In genomic region chr2:241701405-241702154, GRCh38 we compare ENCODE assay signal across 8 cellular contexts. TPM values are rescaled to one million over a fixed set of nuclear protein-coding genes. Genes with fewer than 3 reads are reported as not detected.
DNase-seq lines count a peak whose midpoint lies in the region; ATAC-seq and TF ChIP-seq lines count a peak whose summit lies in the region.

Gene ING5 (plus strand): TSS chr2:241702039. CDS start chr2:241702066, 27 bp downstream.

- H3K4me1 ChIP-seq in DND-41 (ENCODE audit: insufficient read depth, low read length) (peaks cover 19% of the 10 kb centered on the region), GM23248 (ENCODE audit: insufficient read depth) (peaks cover 10% of the 10 kb centered on the region; the same call in 1 of the 2 replicates), Karpas-422 (ENCODE audit: low read length) (peaks cover 22% of the 10 kb centered on the region)
- peaks cover 7 to 12% of the 10 kb centered on the region in 2 donors for H3K4me1 ChIP-seq in naive thymus-derived CD4-positive, alpha-beta T cell (ENCODE audit: control insufficient read depth in 2 of 2, insufficient read depth in 2 of 2, low read length in 2 of 2)

- peaks cover 20% of the 10 kb centered on the region for H3K36me3 Mint-ChIP-seq in activated T-helper 1 cell treated with anti-CD3 and anti-CD28 coated beads, Interleukin-12 subunit alpha, Interleukin-12 subunit beta, Interleukin-2, Interleukin-4 antibody, amounts not matched to agents 30 ng/mL and 10 ng/mL and 1 ng/mL, durations not matched to agents 14 hours and 24 hours and 36 hours (ENCODE audit: low read depth)
- H3K36me3 Mint-ChIP-seq in naive thymus-derived CD4-positive, alpha-beta T cell: peaks cover 6 to 18% (median 11%) of the 10 kb centered on the region in 5 donors
- peaks cover 13% of the 10 kb centered on the region for H3K36me3 Mint-ChIP-seq in stimulated activated memory B cell treated with anti-CD40 and anti-IgM and Interleukin-4, amounts not matched to agents 10 μg/mL and 1 μg/mL and 100 μg/mL, for 72 hours

- H3F3A ChIP-seq in GM23248 (ENCODE audit: insufficient read depth): peaks cover 6% of the 10 kb centered on the region; the same call in 1 of the 2 replicates

- DNase-seq in DND-41: peak; percentile 96
- DNase-seq in GM23248: peak; percentile 98
- DNase-seq in Karpas-422: peak; percentile 98
- peak; percentile 93 for DNase-seq in RPMI8226
- DNase-seq in activated T-helper 1 cell treated with anti-CD3 and anti-CD28 coated beads, Interleukin-12 subunit alpha, Interleukin-12 subunit beta, Interleukin-2, Interleukin-4 antibody, amounts not matched to agents 30 ng/mL and 10 ng/mL and 1 ng/mL, durations not matched to agents 14 hours and 24 hours and 36 hours (ENCODE audit: low spot score): peak; percentile 94
- peak; percentile 93 for DNase-seq in fibroblast of gingiva (ENCODE audit: low read depth)
- DNase-seq in naive thymus-derived CD4-positive, alpha-beta T cell: peak; percentile 90 to 99 (median 96)

- H3K9ac ChIP-seq in DND-41 (ENCODE audit: low read depth, low read length) (peak within 1 kb of the TSS; percentile 99), GM23248 (peak within 1 kb of the TSS; percentile 87), Karpas-422 (ENCODE audit: low read length) (peak within 1 kb of the TSS; percentile 94)

- CTCF ChIA-PET in naive thymus-derived CD4-positive, alpha-beta T cell (lab: Charles Lee): interaction anchor here (0.7 to 2.7 kb wide), 6 partner anchors 13 to 474 kb away, joined by 3 to 12 read pairs (median 4); partner anchors contain the start of genes D2HGDH and DTYMK

- H2AFZ ChIP-seq in DND-41 (ENCODE audit: low read depth, low read length): peak within 1 kb of the TSS; percentile 77
- peak within 1 kb of the TSS; percentile 82 for H2AFZ ChIP-seq in GM23248
- no peak within 1 kb of the TSS for H2AFZ ChIP-seq in Karpas-422 (ENCODE audit: low read length)

- peaks cover 7% of the 10 kb centered on the region for H3K9me3 Mint-ChIP-seq in activated T-helper 1 cell treated with anti-CD3 and anti-CD28 coated beads, Interleukin-12 subunit alpha, Interleukin-12 subunit beta, Interleukin-2, Interleukin-4 antibody, amounts not matched to agents 30 ng/mL and 10 ng/mL and 1 ng/mL, durations not matched to agents 14 hours and 24 hours and 36 hours
- peaks cover 0 to 4% (median 0%) of the 10 kb centered on the region in 11 donors for H3K9me3 Mint-ChIP-seq in naive thymus-derived CD4-positive, alpha-beta T cell
- H3K9me3 Mint-ChIP-seq in stimulated activated memory B cell treated with anti-CD40 and anti-IgM and Interleukin-4, amounts not matched to agents 10 μg/mL and 1 μg/mL and 100 μg/mL, for 72 hours: no peaks in the 10 kb centered on the region

- H3K79me2 ChIP-seq in DND-41 (ENCODE audit: insufficient read depth, low read length): peaks cover 42% of the 10 kb centered on the region
- H3K79me2 ChIP-seq in GM23248 (ENCODE audit: insufficient read depth): peaks cover 25% of the 10 kb centered on the region
- peaks cover 30% of the 10 kb centered on the region for H3K79me2 ChIP-seq in Karpas-422 (ENCODE audit: low read length)

- TF ChIP-seq CTCF in DND-41 (IDR thresholded peaks at IDR 0.05; ENCODE audit: borderline replicate concordance, extremely low read depth, low read length, poor library complexity, severe bottlenecking): no peak

- no peaks in the 10 kb centered on the region for H3K27me3 ChIP-seq in DND-41 (ENCODE audit: insufficient read depth, low read length, poor library complexity)
- H3K27me3 ChIP-seq in GM23248 (replicated peaks; ENCODE audit: insufficient read depth): no peaks in the 10 kb centered on the region
- H3K27me3 ChIP-seq in Karpas-422 (ENCODE audit: low read length): no peaks in the 10 kb centered on the region
- H3K27me3 ChIP-seq in naive thymus-derived CD4-positive, alpha-beta T cell (ENCODE audit: control insufficient read depth in 2 of 2, insufficient read depth in 2 of 2, low read length in 2 of 2): no peaks in the 10 kb centered on the region

- no peaks in the 10 kb centered on the region for H3K27me3 Mint-ChIP-seq in activated T-helper 1 cell treated with anti-CD3 and anti-CD28 coated beads, Interleukin-12 subunit alpha, Interleukin-12 subunit beta, Interleukin-2, Interleukin-4 antibody, amounts not matched to agents 30 ng/mL and 10 ng/mL and 1 ng/mL, durations not matched to agents 14 hours and 24 hours and 36 hours (ENCODE audit: insufficient read depth)
- H3K27me3 Mint-ChIP-seq in naive thymus-derived CD4-positive, alpha-beta T cell: no peaks in the 10 kb centered on the region
- H3K27me3 Mint-ChIP-seq in stimulated activated memory B cell treated with anti-CD40 and anti-IgM and Interleukin-4, amounts not matched to agents 10 μg/mL and 1 μg/mL and 100 μg/mL, for 72 hours: no peaks in the 10 kb centered on the region

- H3K36me3 ChIP-seq in DND-41 (ENCODE audit: insufficient read depth, low read length): peaks cover 27% of the 10 kb centered on the region
- peaks cover 11% of the 10 kb centered on the region; the same call in 1 of the 2 replicates for H3K36me3 ChIP-seq in GM23248 (ENCODE audit: low read depth)
- H3K36me3 ChIP-seq in Karpas-422 (ENCODE audit: insufficient read depth, low read length): peaks cover 14% of the 10 kb centered on the region
- peaks cover 0 to 12% (median 4%) of the 10 kb centered on the region in 3 experiments for H3K36me3 ChIP-seq in naive thymus-derived CD4-positive, alpha-beta T cell (ENCODE audit: control insufficient read depth in 2 of 3, insufficient read depth in 3 of 3, low read length in 3 of 3)

- peak within 1 kb of the TSS; percentile 88 for H3K4me2 ChIP-seq in DND-41 (ENCODE audit: insufficient read depth, low read length)
- peak within 1 kb of the TSS; percentile 94 for H3K4me2 ChIP-seq in GM23248 (ENCODE audit: unreplicated experiment)
- peak within 1 kb of the TSS; percentile 94 for H3K4me2 ChIP-seq in Karpas-422 (ENCODE audit: low read depth, low read length, poor library complexity, severe bottlenecking)

- WGBS in GM23248 (ENCODE audit: low coverage in 1 of 2, low lambda C conversion rate in 2 of 2, missing lambda C conversion rate in 2 of 2), 2 experiments: 0 to 2% methylated on average over 21 to 78 of the region's 96 CpGs

- H3K27ac ChIP-seq in DND-41 (ENCODE audit: low read length) (peak within 1 kb of the TSS; percentile 97), GM23248 (peak within 1 kb of the TSS; percentile 81), Karpas-422 (ENCODE audit: low read length) (peak within 1 kb of the TSS; percentile 81)
- peak within 1 kb of the TSS; percentile 75 for H3K27ac ChIP-seq in naive thymus-derived CD4-positive, alpha-beta T cell (ENCODE audit: low read depth, low read length)

- H4K20me1 ChIP-seq in DND-41 (ENCODE audit: insufficient read depth, low read length) (peaks cover 14% of the 10 kb centered on the region), GM23248 (ENCODE audit: insufficient read depth) (no peaks in the 10 kb centered on the region), Karpas-422 (ENCODE audit: insufficient read depth, low read depth, low read length) (peaks cover 7% of the 10 kb centered on the region)

- H3K4me3 ChIP-seq in DND-41 (ENCODE audit: low read depth in 1 of 2, low read length in 2 of 2) (peak within 1 kb of the TSS; percentile 78 to 96), GM23248 (peak within 1 kb of the TSS; percentile 88), Karpas-422 (ENCODE audit: low read length) (peak within 1 kb of the TSS; percentile 81)
- peak within 1 kb of the TSS; percentile 74 for H3K4me3 ChIP-seq in naive thymus-derived CD4-positive, alpha-beta T cell (ENCODE audit: low read length)

- POLR2A ChIA-PET in naive thymus-derived CD4-positive, alpha-beta T cell (lab: Charles Lee): interaction anchor here (0.6 to 6.3 kb wide), 17 partner anchors 11 to 1135 kb away, joined by 3 to 86 read pairs (median 5); partner anchors contain the start of genes D2HGDH and DTYMK

- H3K4me1 Mint-ChIP-seq in activated T-helper 1 cell treated with anti-CD3 and anti-CD28 coated beads, Interleukin-12 subunit alpha, Interleukin-12 subunit beta, Interleukin-2, Interleukin-4 antibody, amounts not matched to agents 30 ng/mL and 10 ng/mL and 1 ng/mL, durations not matched to agents 14 hours and 24 hours and 36 hours (ENCODE audit: low read depth): peaks cover 20% of the 10 kb centered on the region
- H3K4me1 Mint-ChIP-seq in naive thymus-derived CD4-positive, alpha-beta T cell: peaks cover 11 to 39% (median 26%) of the 10 kb centered on the region in 7 donors
- H3K4me1 Mint-ChIP-seq in stimulated activated memory B cell treated with anti-CD40 and anti-IgM and Interleukin-4, amounts not matched to agents 10 μg/mL and 1 μg/mL and 100 μg/mL, for 72 hours: peaks cover 27% of the 10 kb centered on the region

- intact Hi-C loops in activated T-helper 1 cell treated with anti-CD3 and anti-CD28 coated beads, Interleukin-12 subunit alpha, Interleukin-12 subunit beta, Interleukin-2, Interleukin-4 antibody, amounts not matched to agents 30 ng/mL and 10 ng/mL and 1 ng/mL, durations not matched to agents 14 hours and 24 hours and 36 hours (cut with micrococcal nuclease): loop anchor here (1.0 to 5.0 kb wide), 9 partner anchors 15 to 386 kb away; partner anchors contain the start of genes D2HGDH, DTYMK, FARP2 and HDLBP
- intact Hi-C loops in naive thymus-derived CD4-positive, alpha-beta T cell (cut with micrococcal nuclease): loop anchor here (1.0 to 10.0 kb wide), 13 partner anchors 15 to 1137 kb away; partner anchors contain the start of genes D2HGDH (in 2 of the 2), DTYMK (in 2 of the 2), FARP2 (in 2 of the 2) and HDLBP (in 2 of the 2)

- H3K9me3 ChIP-seq in DND-41 (ENCODE audit: insufficient read depth, low read length, severe bottlenecking): peaks cover 11% of the 10 kb centered on the region
- no peaks in the 10 kb centered on the region for H3K9me3 ChIP-seq in GM23248 (ENCODE audit: low read depth)
- no peaks in the 10 kb centered on the region for H3K9me3 ChIP-seq in Karpas-422 (ENCODE audit: low read length)
- no peaks in the 10 kb centered on the region for H3K9me3 ChIP-seq in naive thymus-derived CD4-positive, alpha-beta T cell (ENCODE audit: control insufficient read depth in 2 of 3, low read length in 3 of 3)

- in situ Hi-C loops in GM23248 (cut with MboI): no loop called here

- peak; percentile 80 for ATAC-seq in DND-41 (ENCODE audit: insufficient read depth, low read depth)
- peak; percentile 85 for ATAC-seq in naive thymus-derived CD4-positive, alpha-beta T cell
- peak; percentile 85 for ATAC-seq in stimulated activated memory B cell treated with anti-CD40 and anti-IgM and Interleukin-4, amounts not matched to agents 10 μg/mL and 1 μg/mL and 100 μg/mL, for 72 hours

- peak within 1 kb of the TSS; percentile 94 for H3K4me3 Mint-ChIP-seq in activated T-helper 1 cell treated with anti-CD3 and anti-CD28 coated beads, Interleukin-12 subunit alpha, Interleukin-12 subunit beta, Interleukin-2, Interleukin-4 antibody, amounts not matched to agents 30 ng/mL and 10 ng/mL and 1 ng/mL, durations not matched to agents 14 hours and 24 hours and 36 hours
- H3K4me3 Mint-ChIP-seq in naive thymus-derived CD4-positive, alpha-beta T cell: peak within 1 kb of the TSS; percentile 75 to 92 (median 88)
- H3K4me3 Mint-ChIP-seq in stimulated activated memory B cell treated with anti-CD40 and anti-IgM and Interleukin-4, amounts not matched to agents 10 μg/mL and 1 μg/mL and 100 μg/mL, for 72 hours: peak within 1 kb of the TSS; percentile 90

- H3K27ac Mint-ChIP-seq in activated T-helper 1 cell treated with anti-CD3 and anti-CD28 coated beads, Interleukin-12 subunit alpha, Interleukin-12 subunit beta, Interleukin-2, Interleukin-4 antibody, amounts not matched to agents 30 ng/mL and 10 ng/mL and 1 ng/mL, durations not matched to agents 14 hours and 24 hours and 36 hours: peak within 1 kb of the TSS; percentile 95
- peak within 1 kb of the TSS; percentile 75 to 95 (median 90) for H3K27ac Mint-ChIP-seq in naive thymus-derived CD4-positive, alpha-beta T cell
- H3K27ac Mint-ChIP-seq in stimulated activated memory B cell treated with anti-CD40 and anti-IgM and Interleukin-4, amounts not matched to agents 10 μg/mL and 1 μg/mL and 100 μg/mL, for 72 hours: peak within 1 kb of the TSS; percentile 93

- H3K9me2 ChIP-seq in GM23248 (ENCODE audit: insufficient read depth): no peaks in the 10 kb centered on the region
- H3K9me2 ChIP-seq in Karpas-422 (replicated peaks; ENCODE audit: insufficient read depth, low read length): no peaks in the 10 kb centered on the region

RNA-seq across cellular contexts. Expression of gene ING5, which starts in this region (rescaled TPM):
- 13.5 and 20.3 TPM in 2 replicates for total RNA-seq in GM23248 (2014; rRNA removed; shearing (Covaris generic))
- 9.8 and 10.8 TPM in 2 replicates for polyA plus RNA-seq in GM23248 (2016; fragmentation: Nextera tagmentation; extraction: Ambion mirVana)
- 34.4 and 46.8 TPM in 2 replicates for total RNA-seq in Karpas-422 (2014; rRNA removed; shearing (Covaris generic); ENCODE audit: low replicate concordance)
- 50.1 and 57.5 TPM in 2 replicates for total RNA-seq in activated T-helper 1 cell treated with anti-CD3 and anti-CD28 coated beads, Interleukin-12 subunit alpha, Interleukin-12 subunit beta, Interleukin-2, Interleukin-4 antibody, amounts not matched to agents 30 ng/mL and 10 ng/mL and 1 ng/mL, durations not matched to agents 14 hours and 24 hours and 36 hours
- total RNA-seq in naive thymus-derived CD4-positive, alpha-beta T cell: 100 to 1,000 TPM in 1 of 5 experiments, 10 to 100 TPM in 4; 37.5 to 102 (median 65.4) TPM
- 10 to 100 TPM; 22.3 to 38.7 TPM for polyA plus RNA-seq in naive thymus-derived CD4-positive, alpha-beta T cell

Comparison
In these comparisons a context has a peak if more than half of its experiments do, and no peak if none do; other contexts are left out.
1. Peak in every context shown above with its lines: DNase-seq, ATAC-seq, H3K4me3 ChIP-seq and H3K27ac ChIP-seq.